In the genomic region with DNA sequence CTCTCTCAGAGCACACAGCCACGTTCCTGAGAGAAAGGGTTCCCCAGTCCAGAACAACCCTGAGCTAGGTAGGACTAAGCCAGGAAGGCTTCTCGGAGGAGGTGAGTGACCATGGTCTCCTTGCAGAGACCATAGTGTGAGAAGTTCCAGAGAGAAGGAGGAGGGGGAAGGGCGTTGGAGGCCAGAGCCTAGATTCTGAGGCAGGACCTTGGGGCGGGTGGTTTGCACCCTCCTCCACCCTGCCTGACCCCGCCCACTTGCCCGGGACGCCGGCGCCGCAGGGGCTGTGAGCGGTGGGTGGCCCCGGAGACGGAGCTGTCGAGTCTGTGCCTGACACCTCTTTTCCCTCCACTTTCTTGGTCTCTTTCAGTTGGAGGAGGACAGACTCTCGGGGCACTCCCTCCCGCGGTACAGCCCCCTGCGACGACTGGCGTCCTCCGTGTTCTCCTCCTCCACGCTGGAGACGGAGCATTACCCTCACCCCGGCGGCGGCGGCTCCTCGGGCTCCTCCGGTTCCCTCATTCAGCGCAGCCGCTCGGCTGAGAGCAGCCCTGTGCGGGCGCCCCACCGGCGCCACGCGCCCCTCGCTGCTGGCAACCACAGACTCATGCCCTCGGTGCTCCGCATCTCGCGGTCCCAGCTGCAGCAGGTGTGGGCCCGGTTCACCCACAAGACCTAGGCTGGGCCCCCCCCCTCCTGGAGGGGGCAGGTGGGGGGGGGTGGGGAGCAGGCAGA, we compare ENCODE assay signal across 9 cellular contexts. TPM values are rescaled to one million over a fixed set of nuclear protein-coding genes. Genes with fewer than 3 reads are reported as not detected.
DNase-seq lines count a peak whose midpoint lies in the region; ATAC-seq and TF ChIP-seq lines count a peak whose summit lies in the region.
"Had no signal": no experiment of that assay in that cellular context is flagged by ENCODE, and none has a peak within 500 bp of the region (broad histone marks: within the 10 kb centered on the region; RNA-seq: fewer than 3 reads in every experiment).

No MANE protein-coding gene starts in this region.

- ATAC-seq in left lobe of liver (peak; percentile 56), GM18520 (IDR thresholded peaks at IDR 0.05; ENCODE audit: unreplicated experiment) (no peak)

- POLR2A ChIA-PET in OCI-LY7 (lab: Charles Lee), result interaction anchor here (0.7 kb wide), 1 partner anchor 77 kb away, joined by 3 read pairs; no protein-coding TSS in a partner anchor

- no peaks in the 10 kb centered on the region for H3K4me1 ChIP-seq in ACC112 (ENCODE audit: control insufficient read depth, insufficient read depth, low read length, unreplicated experiment)
- H3K4me1 ChIP-seq in OCI-LY7 (ENCODE audit: insufficient read depth, low read length, poor library complexity, severe bottlenecking), result peaks cover 32% of the 10 kb centered on the region
- H3K4me1 ChIP-seq in adrenal gland (replicated peaks in 1 of 2), result peaks cover 13 to 26% of the 10 kb centered on the region in 2 donors

- TF ChIP-seq POLR2A in adrenal gland (IDR thresholded peaks at IDR 0.05), result no peak

- no peaks in the 10 kb centered on the region for H3K79me2 ChIP-seq in ACC112 (ENCODE audit: control insufficient read depth, insufficient read depth, low read length, unreplicated experiment)
- H3K79me2 ChIP-seq in OCI-LY7 (ENCODE audit: insufficient read depth, low read depth, low read length), result no peaks in the 10 kb centered on the region

- H3K27me3 ChIP-seq in ACC112 (ENCODE audit: insufficient read depth, low read length), result peaks cover 30% of the 10 kb centered on the region
- H3K27me3 ChIP-seq in adrenal gland, result no peaks in the 10 kb centered on the region

- DNase-seq in OCI-LY7 (ENCODE audit: low spot score), result peak; percentile 45
- DNase-seq in adrenal gland, result peak in 4 of 7 donors; percentile 40 to 53 (median 42)
- peak; percentile 94 for DNase-seq in left lobe of liver (ENCODE audit: low spot score)
- DNase-seq in stimulated activated naive CD4-positive, alpha-beta T cell treated with Interleukin-2 at 50 U/mL for 16 hours (lab: John Stamatoyannopoulos, UW), result peak; percentile 20
- no peak for DNase-seq in NCI-H146 (lab: John Stamatoyannopoulos, UW)
- DNase-seq in nucleus accumbens (lab: John Stamatoyannopoulos, UW), result no peak

- BruUV-seq in OCI-LY7 (replicated peaks; lab: Mats Ljungman, UMichigan), result no TSS peak

- 5 to 8% (median 7%) methylated on average over 22 to 44 of the region's 44 CpGs for WGBS in adrenal gland, 4 donors

- intact Hi-C loops in OCI-LY7 (cut with micrococcal nuclease; ENCODE audit: unreplicated experiment), result loop anchor here (5.0 kb wide), 2 partner anchors 63 to 113 kb away; no protein-coding TSS in a partner anchor
- intact Hi-C loops in adrenal gland (cut with DNase I), result loop anchor here in 1 of 2 donors (5.0 kb wide), 1 partner anchor 68 kb away; no protein-coding TSS in a partner anchor

- H2AFZ ChIP-seq in ACC112 (ENCODE audit: low read length, unreplicated experiment) (no peak overlapping the region), OCI-LY7 (ENCODE audit: low read length) (no peak overlapping the region)

- H3K9me3 ChIP-seq in OCI-LY7 (ENCODE audit: low read length) (no peaks in the 10 kb centered on the region), adrenal gland (replicated peaks in 1 of 3) (no peaks in the 10 kb centered on the region)

- CTCF ChIA-PET in OCI-LY7 (lab: Charles Lee; ENCODE audit: unreplicated experiment), result no interaction called here

- no peaks in the 10 kb centered on the region for H3K9me2 ChIP-seq in OCI-LY7 (ENCODE audit: insufficient read depth, low read length)

- H3K4me3 ChIP-seq in ACC112 (ENCODE audit: low read depth, low read length), result peak overlapping the region; percentile 58
- H3K4me3 ChIP-seq in OCI-LY7 (ENCODE audit: low read depth, low read length, poor library complexity, severe bottlenecking), result peak overlapping the region; percentile 6
- peak overlapping the region in 1 of 4 donors; percentile 37 for H3K4me3 ChIP-seq in adrenal gland

- H3K27ac ChIP-seq in ACC112 (ENCODE audit: low read depth, low read length), result no peak overlapping the region
- no peak overlapping the region for H3K27ac ChIP-seq in OCI-LY7 (ENCODE audit: low read depth, low read length, poor library complexity, severe bottlenecking)
- no peak overlapping the region for H3K27ac ChIP-seq in adrenal gland

- no peaks in the 10 kb centered on the region for H4K20me1 ChIP-seq in OCI-LY7 (ENCODE audit: insufficient read depth, low read length)

- no peaks in the 10 kb centered on the region for H3K36me3 ChIP-seq in ACC112 (ENCODE audit: insufficient read depth, low read length)
- H3K36me3 ChIP-seq in OCI-LY7 (ENCODE audit: insufficient read depth, low read length), result no peaks in the 10 kb centered on the region
- H3K36me3 ChIP-seq in adrenal gland (replicated peaks in 1 of 2), result no peaks in the 10 kb centered on the region

- no peak for TF ChIP-seq CTCF in OCI-LY7 (conservative IDR thresholded peaks at IDR 0.05; ENCODE audit: low read length)
- TF ChIP-seq CTCF in adrenal gland (IDR thresholded peaks at IDR 0.05), result no peak

- peak overlapping the region; percentile 44 for H3K4me2 ChIP-seq in OCI-LY7 (ENCODE audit: low read length)

RNA-seq across cellular contexts. Expression of a gene that starts 26.2 kb away (rescaled TPM):
- 0.05 and 0.35 TPM in 2 replicates for total RNA-seq in OCI-LY7 (2014; rRNA removed; shearing (Covaris generic))
- total RNA-seq in OCI-LY7 (2022), result 1.5 and 1.7 TPM in 2 replicates
- total RNA-seq in adrenal gland, result 1 to 10 TPM in 3 of 8 donors, under 1 TPM in 5; 0.17 to 1.8 (median 0.43) TPM
- polyA plus RNA-seq in adrenal gland, result 1 to 10 TPM in 1 of 3 donors, under 1 TPM in 2; 0.81 to 5.4 (median 0.95) TPM
- 2.0 TPM for total RNA-seq in left lobe of liver

RNA-seq across cellular contexts. Expression of a gene that starts 28.6 kb away (rescaled TPM):
- not detected in 2 replicates for total RNA-seq in OCI-LY7 (2014; rRNA removed; shearing (Covaris generic))
- total RNA-seq in OCI-LY7 (2022), result not detected in 2 replicates
- total RNA-seq in adrenal gland, result under 1 TPM in 1 of 8 donors, not detected in 7; 0.14 TPM
- polyA plus RNA-seq in adrenal gland, result not detected
- total RNA-seq in left lobe of liver, result 269 TPM
- polyA plus RNA-seq: adipose tissue had no signal

RNA-seq across cellular contexts. Expression of a gene that starts 39.2 kb away (rescaled TPM):
- total RNA-seq in OCI-LY7 (2014; rRNA removed; shearing (Covaris generic)), result 2.7 and 2.9 TPM in 2 replicates
- total RNA-seq in OCI-LY7 (2022) (1.7 TPM in 1 of 2 replicates, not detected in the other), adrenal gland (1 to 10 TPM in 2 of 8 donors, not detected in 6; 1.5 TPM), left lobe of liver (8.4 TPM)
- polyA plus RNA-seq in adrenal gland, result 1 to 10 TPM in 2 of 3 donors, under 1 TPM in 1; 0.44 to 8.9 (median 2.5) TPM

RNA-seq across cellular contexts. Expression of a gene that starts 40.2 kb away (rescaled TPM):
- total RNA-seq in OCI-LY7 (2014; rRNA removed; shearing (Covaris generic)), result 111 and 126 TPM in 2 replicates
- total RNA-seq in OCI-LY7 (2022), result 58.7 and 65.5 TPM in 2 replicates
- 100 to 1,000 TPM in 6 of 8 donors, 10 to 100 TPM in 2; 57.2 to 229 (median 148) TPM for total RNA-seq in adrenal gland
- 100 to 1,000 TPM in 1 of 3 donors, 10 to 100 TPM in 2; 33.7 to 143 (median 95.1) TPM for polyA plus RNA-seq in adrenal gland
- 80.4 TPM for total RNA-seq in left lobe of liver

Comparison
In these comparisons a context has a peak if more than half of its experiments do, and no peak if none do; other contexts are left out.
1. DNase-seq: peak in OCI-LY7 (single experiment), adrenal gland (4 of 7), left lobe of liver (single experiment) and stimulated activated naive CD4-positive, alpha-beta T cell treated with Interleukin-2 at 50 U/mL for 16 hours (single experiment); none in NCI-H146 (single experiment) and nucleus accumbens (0 of 56).
2. RNA of a gene that starts 28.6 kb away (total RNA-seq): 269 TPM in left lobe of liver (single experiment); not detected in OCI-LY7 and 0.14 TPM in adrenal gland; every median in the first group is over 100 times any median in the second.